ENCODE assay signal across 1 cellular context in the genomic region with DNA sequence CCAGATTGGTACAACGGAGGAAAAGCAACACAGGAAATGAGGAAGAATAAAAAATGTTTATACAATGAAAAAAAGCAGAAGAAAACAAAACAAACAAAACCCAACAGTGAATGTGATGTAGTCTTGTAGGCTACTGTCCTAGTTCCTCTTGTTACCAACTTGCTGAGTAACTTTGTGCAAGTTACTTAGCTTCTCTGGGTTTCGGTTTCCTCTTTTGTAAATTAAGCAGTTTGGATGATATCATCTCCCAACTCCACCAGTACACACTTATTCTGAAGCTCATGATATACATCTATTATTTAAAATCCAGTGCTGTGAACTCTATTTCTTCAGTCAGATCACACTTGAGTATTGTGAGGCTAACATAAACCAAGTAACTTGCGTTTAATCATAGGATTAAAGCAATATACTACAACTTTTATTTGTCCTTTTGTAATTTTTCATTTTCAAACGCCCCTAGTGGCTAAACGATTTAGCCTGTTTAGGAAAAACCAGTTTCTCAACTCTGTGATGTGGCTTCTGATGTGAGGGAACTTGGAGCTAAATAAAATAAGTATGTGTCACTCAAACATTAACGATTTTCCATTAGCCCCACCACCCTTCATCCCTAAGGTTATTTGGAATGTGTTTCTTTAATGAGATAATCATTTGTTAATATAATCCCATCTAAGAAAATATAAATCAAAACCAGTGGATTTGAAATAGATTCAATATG.
A peak's percentile ranks its signal among the peaks of the same experiment; 100 is the strongest.
TF ChIP-seq lines count a peak whose summit lies in the region.

No MANE protein-coding gene starts in this region.

TF ChIP-seq in K562, 482 proteins besides CTCF, POLR2A, EP300 and RAD21 (continued from another document and continues in another):
- TF ChIP-seq GTF3C2 (IDR thresholded peaks at IDR 0.05; ENCODE audit: borderline replicate concordance, extremely low read depth, insufficient read length) (no peak), ZNF124 (CRISPR knock-in tag; IDR thresholded peaks at IDR 0.05) (no peak), ZNF444 (CRISPR knock-in tag; IDR thresholded peaks at IDR 0.05) (no peak), NR1H2 (CRISPR knock-in tag; IDR thresholded peaks at IDR 0.05) (no peak), ZNF436 (CRISPR knock-in tag; IDR thresholded peaks at IDR 0.05) (no peak), CBX2 (IDR thresholded peaks at IDR 0.05; ENCODE audit: insufficient read depth, low read length, poor library complexity, severe bottlenecking) (no peak), MTA1 (IDR thresholded peaks at IDR 0.05; ENCODE audit: borderline replicate concordance) (no peak), CSDE1 (IDR thresholded peaks at IDR 0.05) (no peak), SIN3B (IDR thresholded peaks at IDR 0.05; ENCODE audit: low read depth) (no peak), SREBF1 (IDR thresholded peaks at IDR 0.05; ENCODE audit: borderline replicate concordance, low read depth, low read length) (no peak), POLR3A (IDR thresholded peaks at IDR 0.05; ENCODE audit: borderline replicate concordance, extremely low read depth, insufficient read depth, insufficient read length) (no peak), ZBED1 (IDR thresholded peaks at IDR 0.05) (no peak), ETV5 (CRISPR knock-in tag; IDR thresholded peaks at IDR 0.05; ENCODE audit: low read depth) (no peak), STAG1 (CRISPR knock-in tag; IDR thresholded peaks at IDR 0.05; ENCODE audit: borderline replicate concordance) (no peak), POU5F1 (IDR thresholded peaks at IDR 0.05; ENCODE audit: borderline replicate concordance, low read depth, low read length, partially characterized antibody) (no peak), MYBL2 (IDR thresholded peaks at IDR 0.05; ENCODE audit: low read depth) (no peak), MYBL2 (CRISPR knock-in tag; IDR thresholded peaks at IDR 0.05; ENCODE audit: borderline replicate concordance) (no peak), RB1 (IDR thresholded peaks at IDR 0.05; ENCODE audit: low read depth) (no peak), PHF21A (IDR thresholded peaks at IDR 0.05; ENCODE audit: borderline replicate concordance, low read depth) (no peak), NR4A1 (CRISPR knock-in tag; IDR thresholded peaks at IDR 0.05) (no peak), NR4A1 (tag; IDR thresholded peaks at IDR 0.05) (no peak), MTF1 (CRISPR knock-in tag; IDR thresholded peaks at IDR 0.05; ENCODE audit: borderline replicate concordance) (no peak), ZNF75A (CRISPR knock-in tag; IDR thresholded peaks at IDR 0.05) (no peak), MCM2 (IDR thresholded peaks at IDR 0.05; ENCODE audit: low read depth) (no peak), HNRNPH1 (optimal IDR thresholded peaks at IDR 0.05; ENCODE audit: low read depth, low read length) (no peak), SP1 (CRISPR knock-in tag; IDR thresholded peaks at IDR 0.05) (no peak), TCF7L2 (IDR thresholded peaks at IDR 0.05; ENCODE audit: low read depth, low read length) (no peak), ZFP91 (CRISPR knock-in tag; IDR thresholded peaks at IDR 0.05) (no peak), PRMT5 (CRISPR knock-in tag; IDR thresholded peaks at IDR 0.05) (no peak), GATA2 (CRISPR knock-in tag; IDR thresholded peaks at IDR 0.05) (peak; percentile 44; the same call in 1 of the 2 replicates), E2F8 (IDR thresholded peaks at IDR 0.05; ENCODE audit: low read depth, partially characterized antibody) (no peak), LEF1 (IDR thresholded peaks at IDR 0.05) (no peak; the same call in 1 of the 2 replicates), ILK (tag; IDR thresholded peaks at IDR 0.05; ENCODE audit: borderline replicate concordance, low read depth) (no peak), ATF1 (CRISPR knock-in tag; IDR thresholded peaks at IDR 0.05) (no peak), ATF1 (tag; IDR thresholded peaks at IDR 0.05) (no peak), ARID1B (IDR thresholded peaks at IDR 0.05) (0 out of 2 replicates have a peak, but pooled peaks have one; percentile 15), STAT6 (CRISPR knock-in tag; IDR thresholded peaks at IDR 0.05) (no peak), HCFC1 (IDR thresholded peaks at IDR 0.05; ENCODE audit: low read depth, low read length) (no peak), TCF3 (CRISPR knock-in tag; IDR thresholded peaks at IDR 0.05) (no peak), ARID3A (IDR thresholded peaks at IDR 0.05; ENCODE audit: borderline replicate concordance, low read depth, low read length) (peak; percentile 84), PKNOX1 (IDR thresholded peaks at IDR 0.05) (peak; percentile 70), HOXB6 (CRISPR knock-in tag; IDR thresholded peaks at IDR 0.05; ENCODE audit: borderline replicate concordance) (no peak), TOE1 (IDR thresholded peaks at IDR 0.05; ENCODE audit: borderline replicate concordance) (no peak), TOE1 (CRISPR knock-in tag; IDR thresholded peaks at IDR 0.05; ENCODE audit: borderline replicate concordance, low read depth) (no peak), PPARD (CRISPR knock-in tag; IDR thresholded peaks at IDR 0.05) (no peak)
- TF ChIP-seq, protein P1, sequence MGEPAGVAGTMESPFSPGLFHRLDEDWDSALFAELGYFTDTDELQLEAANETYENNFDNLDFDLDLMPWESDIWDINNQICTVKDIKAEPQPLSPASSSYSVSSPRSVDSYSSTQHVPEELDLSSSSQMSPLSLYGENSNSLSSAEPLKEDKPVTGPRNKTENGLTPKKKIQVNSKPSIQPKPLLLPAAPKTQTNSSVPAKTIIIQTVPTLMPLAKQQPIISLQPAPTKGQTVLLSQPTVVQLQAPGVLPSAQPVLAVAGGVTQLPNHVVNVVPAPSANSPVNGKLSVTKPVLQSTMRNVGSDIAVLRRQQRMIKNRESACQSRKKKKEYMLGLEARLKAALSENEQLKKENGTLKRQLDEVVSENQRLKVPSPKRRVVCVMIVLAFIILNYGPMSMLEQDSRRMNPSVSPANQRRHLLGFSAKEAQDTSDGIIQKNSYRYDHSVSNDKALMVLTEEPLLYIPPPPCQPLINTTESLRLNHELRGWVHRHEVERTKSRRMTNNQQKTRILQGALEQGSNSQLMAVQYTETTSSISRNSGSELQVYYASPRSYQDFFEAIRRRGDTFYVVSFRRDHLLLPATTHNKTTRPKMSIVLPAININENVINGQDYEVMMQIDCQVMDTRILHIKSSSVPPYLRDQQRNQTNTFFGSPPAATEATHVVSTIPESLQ (CRISPR knock-in tag; IDR thresholded peaks at IDR 0.05): no peak
- TF ChIP-seq, protein P2, sequence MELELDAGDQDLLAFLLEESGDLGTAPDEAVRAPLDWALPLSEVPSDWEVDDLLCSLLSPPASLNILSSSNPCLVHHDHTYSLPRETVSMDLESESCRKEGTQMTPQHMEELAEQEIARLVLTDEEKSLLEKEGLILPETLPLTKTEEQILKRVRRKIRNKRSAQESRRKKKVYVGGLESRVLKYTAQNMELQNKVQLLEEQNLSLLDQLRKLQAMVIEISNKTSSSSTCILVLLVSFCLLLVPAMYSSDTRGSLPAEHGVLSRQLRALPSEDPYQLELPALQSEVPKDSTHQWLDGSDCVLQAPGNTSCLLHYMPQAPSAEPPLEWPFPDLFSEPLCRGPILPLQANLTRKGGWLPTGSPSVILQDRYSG (tag; conservative IDR thresholded peaks at IDR 0.05; ENCODE audit: low read depth): no peak; the same call in 1 of the 2 replicates
- TF ChIP-seq, protein P3, sequence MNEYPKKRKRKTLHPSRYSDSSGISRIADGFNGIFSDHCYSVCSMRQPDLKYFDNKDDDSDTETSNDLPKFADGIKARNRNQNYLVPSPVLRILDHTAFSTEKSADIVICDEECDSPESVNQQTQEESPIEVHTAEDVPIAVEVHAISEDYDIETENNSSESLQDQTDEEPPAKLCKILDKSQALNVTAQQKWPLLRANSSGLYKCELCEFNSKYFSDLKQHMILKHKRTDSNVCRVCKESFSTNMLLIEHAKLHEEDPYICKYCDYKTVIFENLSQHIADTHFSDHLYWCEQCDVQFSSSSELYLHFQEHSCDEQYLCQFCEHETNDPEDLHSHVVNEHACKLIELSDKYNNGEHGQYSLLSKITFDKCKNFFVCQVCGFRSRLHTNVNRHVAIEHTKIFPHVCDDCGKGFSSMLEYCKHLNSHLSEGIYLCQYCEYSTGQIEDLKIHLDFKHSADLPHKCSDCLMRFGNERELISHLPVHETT (CRISPR knock-in tag; conservative IDR thresholded peaks at IDR 0.05 in 1 of 2, IDR thresholded peaks at IDR 0.05 in 1 of 2): no peak
